1 cellular context compared by ENCODE assay signal in the genomic region with DNA sequence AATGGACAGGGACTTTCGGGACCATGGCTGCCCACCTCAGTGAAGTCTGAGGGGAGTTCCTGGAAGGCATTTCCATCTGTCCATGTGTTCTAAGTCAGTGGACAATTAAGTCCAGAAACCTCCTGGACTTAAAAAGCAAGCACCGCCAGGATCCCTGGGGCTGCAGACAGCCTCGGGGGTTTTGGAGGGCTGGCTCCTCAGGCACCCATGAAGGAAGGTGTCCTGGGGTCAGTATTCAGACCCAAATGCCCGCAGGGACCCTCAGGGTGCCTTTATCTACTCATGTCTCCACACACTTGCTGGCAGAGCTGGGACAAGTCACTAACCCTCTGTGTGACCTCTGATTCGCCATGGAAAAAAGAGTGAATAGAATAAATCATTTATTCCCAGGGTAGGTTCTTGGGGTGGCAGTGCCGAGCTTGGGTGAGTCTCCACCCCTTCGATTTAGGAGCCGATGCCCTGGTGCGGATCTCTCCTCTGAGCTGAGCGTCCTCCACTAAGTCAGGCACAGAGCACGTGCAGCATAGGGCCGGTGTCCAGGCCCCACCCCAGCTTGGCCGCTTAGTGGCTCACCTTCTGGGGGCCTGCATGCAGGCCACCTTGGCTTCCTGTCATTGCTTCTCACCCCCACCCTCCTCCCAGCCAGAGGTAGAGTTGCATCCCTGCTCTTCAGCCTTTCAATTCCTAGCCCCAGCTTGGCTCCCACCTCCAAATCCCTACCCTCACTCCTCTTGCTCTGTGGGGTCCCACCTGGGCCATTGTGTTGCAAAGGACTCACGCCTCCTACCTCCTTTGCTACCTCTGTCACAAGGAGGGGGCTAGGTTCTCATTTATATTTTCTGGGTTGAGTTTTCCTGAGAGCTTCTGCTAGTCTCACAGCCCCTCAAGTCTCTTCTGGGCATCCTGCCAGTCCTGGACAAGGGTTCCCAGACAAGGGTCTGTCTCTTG.
TF ChIP-seq lines count a peak whose summit lies in the region.

No MANE protein-coding gene starts in this region.

TF ChIP-seq in K562, 482 proteins besides CTCF, POLR2A, EP300 and RAD21:
- TF ChIP-seq POLR2G (IDR thresholded peaks at IDR 0.05; ENCODE audit: low read depth, low read length) (peak; percentile 37), NCOA4 (IDR thresholded peaks at IDR 0.05; ENCODE audit: partially characterized antibody) (no peak), RAD51 (IDR thresholded peaks at IDR 0.05; ENCODE audit: borderline replicate concordance, low read depth) (no peak)
